In genomic region chrX:153871946-153872878, GRCh38 we compare ENCODE assay signal across 23 cellular contexts. TPM values are rescaled to one million over a fixed set of nuclear protein-coding genes. Genes with fewer than 3 reads are reported as not detected.
"Had no signal": no experiment of that assay in that cellular context is flagged by ENCODE, and none has a peak within 500 bp of the region (broad histone marks: within the 10 kb centered on the region; RNA-seq: fewer than 3 reads in every experiment).

No MANE protein-coding gene starts in this region.

- H3K27ac ChIP-seq: esophagus squamous epithelium, skin epidermis, tibial nerve, VCaP had no signal

- H3K9me3 Mint-ChIP-seq: activated naive CD4-positive, alpha-beta T cell treated with anti-CD3 and anti-CD28 coated beads, Interleukin-2, amount 10 ng/mL, durations not matched to agents 7 days and 5 days; dendritic cell treated with granulocyte-macrophage colony-stimulating factor and Interleukin-4, amounts not matched to agents 40 ng/mL and 50 ng/mL, for 4 days; stimulated activated naive CD8-positive, alpha-beta T cell treated with anti-CD3 and anti-CD28 coated beads, Interleukin-15, Interleukin-2, amounts not matched to agents 100 ng/mL and 50 ng/mL, for 24 hours had no signal

- H3K27ac Mint-ChIP-seq: activated naive CD4-positive, alpha-beta T cell treated with anti-CD3 and anti-CD28 coated beads, Interleukin-2, amount 10 ng/mL, durations not matched to agents 7 days and 5 days; dendritic cell treated with granulocyte-macrophage colony-stimulating factor and Interleukin-4, amounts not matched to agents 40 ng/mL and 50 ng/mL, for 4 days; stimulated activated naive CD8-positive, alpha-beta T cell treated with anti-CD3 and anti-CD28 coated beads, Interleukin-15, Interleukin-2, amounts not matched to agents 100 ng/mL and 50 ng/mL, for 24 hours had no signal

- H3K9me3 ChIP-seq: esophagus squamous epithelium, tibial nerve had no signal

- H3K4me1 Mint-ChIP-seq: activated naive CD4-positive, alpha-beta T cell treated with anti-CD3 and anti-CD28 coated beads, Interleukin-2, amount 10 ng/mL, durations not matched to agents 7 days and 5 days; immature natural killer cell had no signal

- H3K36me3 Mint-ChIP-seq: activated naive CD4-positive, alpha-beta T cell treated with anti-CD3 and anti-CD28 coated beads, Interleukin-2, amount 10 ng/mL, durations not matched to agents 7 days and 5 days; immature natural killer cell; naive B cell had no signal

- DNase-seq: activated CD4-positive, alpha-beta T cell treated with anti-CD3 and anti-CD28 coated beads for 1 hour; activated CD8-positive, alpha-beta memory T cell treated with anti-CD3 and anti-CD28 coated beads for 24 hours; activated CD8-positive, alpha-beta memory T cell treated with anti-CD3 and anti-CD28 coated beads, Interleukin-2, amount 50 U/mL, for 48 hours; activated effector memory CD4-positive, alpha-beta T cell treated with Interleukin-2 at 50 U/mL for 16 hours; activated naive CD4-positive, alpha-beta T cell treated with anti-CD3 and anti-CD28 coated beads, Interleukin-2, amount 10 ng/mL, durations not matched to agents 7 days and 5 days; activated T-cell treated with anti-CD3 and anti-CD28 coated beads, Interleukin-2, amount 50 U/mL, for 48 hours; effector CD8-positive, alpha-beta T cell; esophagus squamous epithelium; immature natural killer cell; left ventricle myocardium superior; naive B cell; stimulated activated CD4-positive, alpha-beta T cell treated with anti-CD3 and anti-CD28 coated beads, Interleukin-15, amount 100 ng/mL, for 24 hours; stimulated activated CD4-positive, alpha-beta T cell treated with anti-CD3 and anti-CD28 coated beads, Interleukin-2, amount 100 ng/mL, for 48 hours; T-helper 2 cell had no signal

- H3K4me3 Mint-ChIP-seq: activated naive CD4-positive, alpha-beta T cell treated with anti-CD3 and anti-CD28 coated beads, Interleukin-2, amount 10 ng/mL, durations not matched to agents 7 days and 5 days; dendritic cell treated with granulocyte-macrophage colony-stimulating factor and Interleukin-4, amounts not matched to agents 40 ng/mL and 50 ng/mL, for 4 days; immature natural killer cell; stimulated activated naive CD8-positive, alpha-beta T cell treated with anti-CD3 and anti-CD28 coated beads, Interleukin-15, Interleukin-2, amounts not matched to agents 100 ng/mL and 50 ng/mL, for 24 hours had no signal

- H3K4me3 ChIP-seq: esophagus squamous epithelium, skin epidermis, tibial nerve had no signal

- H3K4me1 ChIP-seq: esophagus squamous epithelium, tibial nerve had no signal

- H3K36me3 ChIP-seq: esophagus squamous epithelium, tibial nerve had no signal

RNA-seq across cellular contexts. Expression of gene L1CAM, which starts 13.8 kb away (rescaled TPM):
- total RNA-seq: endothelial cell of umbilical vein had no signal
- polyA plus RNA-seq: immature natural killer cell had no signal

RNA-seq across cellular contexts. Expression of gene AVPR2, which starts 32.3 kb away (rescaled TPM):
- total RNA-seq: astrocyte, bronchial epithelial cell, endothelial cell of umbilical vein, mononuclear cell had no signal
- polyA plus RNA-seq: endothelial cell of umbilical vein, immature natural killer cell had no signal
